14 cellular contexts compared by ENCODE assay signal in genomic region chr11:59380263-59381059, GRCh38. TPM values are rescaled to one million over a fixed set of nuclear protein-coding genes. Genes with fewer than 3 reads are reported as not detected.
DNase-seq lines count a peak whose midpoint lies in the region; ATAC-seq and TF ChIP-seq lines count a peak whose summit lies in the region.
"Had no signal": no experiment of that assay in that cellular context is flagged by ENCODE, and none has a peak within 500 bp of the region (broad histone marks: within the 10 kb centered on the region; RNA-seq: fewer than 3 reads in every experiment).

No MANE protein-coding gene starts in this region.

- ATAC-seq in GM21786 (IDR thresholded peaks at IDR 0.05; ENCODE audit: unreplicated experiment) (peak; percentile 97), HG03342 (IDR thresholded peaks at IDR 0.05; ENCODE audit: unreplicated experiment) (peak; percentile 97), aorta (ENCODE audit: low FRiP score) (no peak), natural killer cell (no peak)
- peak; percentile 81 for ATAC-seq in stimulated activated memory B cell treated with anti-CD40 and anti-IgM and Interleukin-4, amounts not matched to agents 10 μg/mL and 1 μg/mL and 100 μg/mL, for 72 hours
- ATAC-seq: activated CD8-positive, alpha-beta T cell treated with anti-CD3 and anti-CD28 coated beads for 36 hours had no signal

- H3K9me3 ChIP-seq in aorta (ENCODE audit: control insufficient read depth, low read length) = no peaks in the 10 kb centered on the region
- H3K9me3 ChIP-seq: SJSA1 had no signal

- H3K27me3 ChIP-seq in aorta (ENCODE audit: control insufficient read depth in 1 of 2, insufficient read depth in 2 of 2, low read length in 1 of 2) = no peaks in the 10 kb centered on the region
- H3K27me3 ChIP-seq: adrenal gland, SJSA1 had no signal

- peaks cover 3% of the 10 kb centered on the region for H3K9me3 Mint-ChIP-seq in stimulated activated memory B cell treated with anti-CD40 and anti-IgM and Interleukin-4, amounts not matched to agents 10 μg/mL and 1 μg/mL and 100 μg/mL, for 72 hours
- peaks cover 0 to 4% of the 10 kb centered on the region in 2 donors for H3K9me3 Mint-ChIP-seq in natural killer cell

- 35 to 40% methylated on average over 2 of the region's 2 CpGs for WGBS in aorta, 2 donors

- H3K27ac Mint-ChIP-seq in stimulated activated memory B cell treated with anti-CD40 and anti-IgM and Interleukin-4, amounts not matched to agents 10 μg/mL and 1 μg/mL and 100 μg/mL, for 72 hours = peak overlapping the region; percentile 18
- H3K27ac Mint-ChIP-seq in natural killer cell = no peak overlapping the region
- H3K27ac Mint-ChIP-seq: activated CD8-positive, alpha-beta T cell treated with anti-CD3 and anti-CD28 coated beads for 36 hours had no signal

- H3K4me1 Mint-ChIP-seq in stimulated activated memory B cell treated with anti-CD40 and anti-IgM and Interleukin-4, amounts not matched to agents 10 μg/mL and 1 μg/mL and 100 μg/mL, for 72 hours = peaks cover 15% of the 10 kb centered on the region
- no peaks in the 10 kb centered on the region for H3K4me1 Mint-ChIP-seq in natural killer cell

- intact Hi-C loops in aorta (cut with DNase I) = no loop called here
- intact Hi-C loops in natural killer cell (cut with micrococcal nuclease) = no loop called here

- H3K27ac ChIP-seq in aorta (ENCODE audit: low read depth in 1 of 2, low read length in 2 of 2) = no peak overlapping the region
- H3K27ac ChIP-seq: 22Rv1, adrenal gland, SJSA1, skin epidermis had no signal

- no peaks in the 10 kb centered on the region for H3K27me3 Mint-ChIP-seq in stimulated activated memory B cell treated with anti-CD40 and anti-IgM and Interleukin-4, amounts not matched to agents 10 μg/mL and 1 μg/mL and 100 μg/mL, for 72 hours
- peaks cover 0 to 4% of the 10 kb centered on the region in 2 donors for H3K27me3 Mint-ChIP-seq in natural killer cell (ENCODE audit: low read depth in 2 of 2)

- DNase-seq in NOMO-1 treated with DMSO at 0.1 percent for 48 hours (lab: John Stamatoyannopoulos, UW; ENCODE audit: unreplicated experiment) (peak; percentile 60), NOMO-1 treated with dmso at 0.1 percent for 144 hours (lab: John Stamatoyannopoulos, UW; ENCODE audit: unreplicated experiment) (no peak), mucosa of gallbladder (ENCODE audit: low spot score) (no peak), aorta (no peak), natural killer cell (no peak)
- DNase-seq: activated CD8-positive, alpha-beta T cell treated with anti-CD3 and anti-CD28 coated beads for 36 hours; adrenal gland had no signal

- TF ChIP-seq CTCF in natural killer cell (IDR thresholded peaks at IDR 0.05) = no peak

- H3K4me3 ChIP-seq in aorta (ENCODE audit: low read length in 2 of 2) = no peak overlapping the region
- H3K4me3 ChIP-seq: adrenal gland, SJSA1, skin epidermis had no signal

- no peaks in the 10 kb centered on the region for H3K36me3 Mint-ChIP-seq in stimulated activated memory B cell treated with anti-CD40 and anti-IgM and Interleukin-4, amounts not matched to agents 10 μg/mL and 1 μg/mL and 100 μg/mL, for 72 hours
- H3K36me3 Mint-ChIP-seq in natural killer cell = no peaks in the 10 kb centered on the region

- no peaks in the 10 kb centered on the region for H3K36me3 ChIP-seq in aorta (ENCODE audit: control insufficient read depth in 1 of 2, insufficient read depth in 2 of 2, low read length in 1 of 2)
- H3K36me3 ChIP-seq: adrenal gland, SJSA1 had no signal

- H3K4me1 ChIP-seq in aorta (ENCODE audit: control insufficient read depth in 1 of 2, insufficient read depth in 2 of 2, low read length in 2 of 2) = no peaks in the 10 kb centered on the region
- H3K4me1 ChIP-seq: adrenal gland, SJSA1 had no signal

- H3K4me3 Mint-ChIP-seq in stimulated activated memory B cell treated with anti-CD40 and anti-IgM and Interleukin-4, amounts not matched to agents 10 μg/mL and 1 μg/mL and 100 μg/mL, for 72 hours = peak overlapping the region; percentile 1
- H3K4me3 Mint-ChIP-seq in natural killer cell = no peak overlapping the region
- H3K4me3 Mint-ChIP-seq: activated CD8-positive, alpha-beta T cell treated with anti-CD3 and anti-CD28 coated beads for 36 hours had no signal

RNA-seq across cellular contexts. Expression of gene OR5AN1, which starts 21.8 kb away (rescaled TPM):
- total RNA-seq in mucosa of gallbladder (not detected), aorta (not detected), natural killer cell (not detected)
- not detected for polyA plus RNA-seq in aorta
- total RNA-seq: activated CD8-positive, alpha-beta T cell treated with anti-CD3 and anti-CD28 coated beads for 36 hours; adrenal gland; endothelial cell of umbilical vein; SJSA1 had no signal
- polyA plus RNA-seq: adrenal gland, endothelial cell of umbilical vein had no signal

RNA-seq across cellular contexts. Expression of gene OR5A2, which starts 45.8 kb away (rescaled TPM):
- total RNA-seq in mucosa of gallbladder (not detected), aorta (not detected), natural killer cell (not detected)
- polyA plus RNA-seq in aorta = not detected
- total RNA-seq: activated CD8-positive, alpha-beta T cell treated with anti-CD3 and anti-CD28 coated beads for 36 hours; adrenal gland; endothelial cell of umbilical vein; SJSA1 had no signal
- polyA plus RNA-seq: adrenal gland, endothelial cell of umbilical vein had no signal

RNA-seq across cellular contexts. Expression of gene OR5A1, which starts 55.8 kb away (rescaled TPM):
- total RNA-seq in mucosa of gallbladder (not detected), aorta (not detected), natural killer cell (not detected)
- not detected for polyA plus RNA-seq in aorta
- total RNA-seq: activated CD8-positive, alpha-beta T cell treated with anti-CD3 and anti-CD28 coated beads for 36 hours; adrenal gland; endothelial cell of umbilical vein; SJSA1 had no signal
- polyA plus RNA-seq: adrenal gland, endothelial cell of umbilical vein had no signal

Comparison
In these comparisons a context has a peak if more than half of its experiments do, and no peak if none do; other contexts are left out.
1. ATAC-seq: peak in GM21786 (single experiment), HG03342 (single experiment) and stimulated activated memory B cell treated with anti-CD40 and anti-IgM and Interleukin-4, amounts not matched to agents 10 μg/mL and 1 μg/mL and 100 μg/mL, for 72 hours (single experiment); none in aorta (single experiment) and natural killer cell (0 of 3).